ENCODE assay signal across 22 cellular contexts in genomic region chr4:102328045-102328444, GRCh38. TPM values are rescaled to one million over a fixed set of nuclear protein-coding genes. Genes with fewer than 3 reads are reported as not detected.
DNase-seq lines count a peak whose midpoint lies in the region; ATAC-seq and TF ChIP-seq lines count a peak whose summit lies in the region.
"Had no signal": no experiment of that assay in that cellular context is flagged by ENCODE, and none has a peak within 500 bp of the region (broad histone marks: within the 10 kb centered on the region; RNA-seq: fewer than 3 reads in every experiment).

No MANE protein-coding gene starts in this region.

- peak; percentile 3 for DNase-seq in AG10803 (ENCODE audit: low read depth)
- peak; percentile 69 for DNase-seq in NCI-H226
- peak; percentile 62 for DNase-seq in astrocyte of the spinal cord (ENCODE audit: low read depth, low spot score)
- DNase-seq in foreskin keratinocyte = peak; percentile 23 to 50
- no peak for DNase-seq in stomach
- no peak for DNase-seq in putamen (ENCODE audit: low spot score)
- DNase-seq in PC-9 = no peak
- DNase-seq: Caco-2; CD4-positive, alpha-beta T cell; GF-D8; HFFc6; NCI-H1048; NCI-H1436; NCI-H1930; NCI-H345; NCI-H524 treated with DMSO at 0.1 percent for 48 hours; Peyer's patch had no signal

- WGBS in stomach, 5 donors = 61 to 71% (median 66%) methylated on average over 1 of the region's 1 CpG

- TF ChIP-seq CTCF in AG10803 (conservative IDR thresholded peaks at IDR 0.05; ENCODE audit: low read length) (no peak), astrocyte of the spinal cord (IDR thresholded peaks at IDR 0.05; ENCODE audit: low read depth, low read length) (no peak), foreskin keratinocyte (conservative IDR thresholded peaks at IDR 0.05) (no peak), stomach (IDR thresholded peaks at IDR 0.05) (no peak), PC-9 (conservative IDR thresholded peaks at IDR 0.05) (no peak)

- no peak for ATAC-seq in foreskin keratinocyte
- ATAC-seq in GM21381 (IDR thresholded peaks at IDR 0.05; ENCODE audit: unreplicated experiment) = no peak
- ATAC-seq: HepG2, Right ventricle myocardium inferior had no signal

- H3K36me3 ChIP-seq in stomach = no peaks in the 10 kb centered on the region
- H3K36me3 ChIP-seq in PC-9 (ENCODE audit: low read depth) = no peaks in the 10 kb centered on the region
- H3K36me3 ChIP-seq: Peyer's patch had no signal

- H3K27me3 ChIP-seq in foreskin keratinocyte (no peaks in the 10 kb centered on the region), stomach (no peaks in the 10 kb centered on the region), PC-9 (ENCODE audit: insufficient read depth, low read depth) (no peaks in the 10 kb centered on the region)
- H3K27me3 ChIP-seq: Peyer's patch had no signal

- CTCF ChIA-PET in PC-9 (lab: Charles Lee) = no interaction called here

- intact Hi-C loops in stomach (cut with DNase I; ENCODE audit: low total_unique reads) = no loop called here
- intact Hi-C loops in PC-9 (cut with micrococcal nuclease; ENCODE audit: unreplicated experiment) = no loop called here

- H3F3A ChIP-seq in PC-9 (ENCODE audit: insufficient read depth, low read depth) = no peaks in the 10 kb centered on the region

- H3K9me3 ChIP-seq in stomach = no peaks in the 10 kb centered on the region
- H3K9me3 ChIP-seq in PC-9 (ENCODE audit: insufficient read depth, low read depth) = no peaks in the 10 kb centered on the region
- H3K9me3 ChIP-seq: Caco-2, Peyer's patch had no signal

- POLR2A ChIA-PET in PC-9 (lab: Charles Lee; ENCODE audit: unreplicated experiment) = no interaction called here

- no peak overlapping the region for H3K4me3 ChIP-seq in AG10803 (ENCODE audit: low read length)
- no peak overlapping the region for H3K4me3 ChIP-seq in astrocyte of the spinal cord (ENCODE audit: low read depth, low read length)
- H3K4me3 ChIP-seq in stomach = no peak overlapping the region
- no peak overlapping the region for H3K4me3 ChIP-seq in PC-9
- H3K4me3 ChIP-seq: Peyer's patch, SK-N-MC had no signal

- no peaks in the 10 kb centered on the region for H3K9me2 ChIP-seq in PC-9 (ENCODE audit: insufficient read depth)

- H2AFZ ChIP-seq in PC-9 = no peak overlapping the region

- no peak for TF ChIP-seq POLR2A in stomach (IDR thresholded peaks at IDR 0.05)

- in situ Hi-C loops in astrocyte of the spinal cord (cut with HindIII; ENCODE audit: low sequenced_read_pairs) = no loop called here

- no TSS peak for BruUV-seq in PC-9 (replicated peaks; lab: Mats Ljungman, UMichigan)

- H3K79me2 ChIP-seq in PC-9 (ENCODE audit: low read depth) = no peaks in the 10 kb centered on the region

- H3K27ac ChIP-seq in foreskin keratinocyte = no peak overlapping the region
- no peak overlapping the region for H3K27ac ChIP-seq in stomach
- H3K27ac ChIP-seq in PC-9 = no peak overlapping the region
- H3K27ac ChIP-seq: KMS-11, Peyer's patch, SK-N-MC had no signal

- no peaks in the 10 kb centered on the region for H4K20me1 ChIP-seq in PC-9 (ENCODE audit: insufficient read depth)

- H3K4me1 ChIP-seq in foreskin keratinocyte = no peaks in the 10 kb centered on the region
- no peaks in the 10 kb centered on the region for H3K4me1 ChIP-seq in stomach
- H3K4me1 ChIP-seq in PC-9 (replicated peaks; ENCODE audit: insufficient read depth) = no peaks in the 10 kb centered on the region
- H3K4me1 ChIP-seq: Caco-2, Peyer's patch had no signal

- TF ChIP-seq EP300 in stomach (IDR thresholded peaks at IDR 0.05) = no peak

- no peak overlapping the region for H3K4me2 ChIP-seq in PC-9
- H3K4me2 ChIP-seq: KMS-11 had no signal

RNA-seq across cellular contexts. Expression of gene SLC39A8, which starts 17.2 kb away (rescaled TPM):
- total RNA-seq in foreskin keratinocyte (6.5 and 10.2 TPM in 2 replicates), stomach (10 to 100 TPM in 3 of 5 donors, 1 to 10 TPM in 2; 9.0 to 24.6 (median 14.6) TPM), PC-9 (2021) (11.6 and 14.5 TPM in 2 replicates)
- polyA plus RNA-seq in foreskin keratinocyte (2.8 and 5.7 TPM in 2 replicates), stomach (1 to 10 TPM; 1.8 to 2.1 (median 1.9) TPM)

Comparison
In these comparisons a context has a peak if more than half of its experiments do, and no peak if none do; other contexts are left out.
1. DNase-seq: peak in AG10803 (single experiment), NCI-H226 (single experiment), astrocyte of the spinal cord (single experiment) and foreskin keratinocyte (2 of 2); none in stomach (single experiment), putamen (single experiment) and PC-9 (0 of 2).